ENCODE assay signal across 21 cellular contexts in the genomic region with DNA sequence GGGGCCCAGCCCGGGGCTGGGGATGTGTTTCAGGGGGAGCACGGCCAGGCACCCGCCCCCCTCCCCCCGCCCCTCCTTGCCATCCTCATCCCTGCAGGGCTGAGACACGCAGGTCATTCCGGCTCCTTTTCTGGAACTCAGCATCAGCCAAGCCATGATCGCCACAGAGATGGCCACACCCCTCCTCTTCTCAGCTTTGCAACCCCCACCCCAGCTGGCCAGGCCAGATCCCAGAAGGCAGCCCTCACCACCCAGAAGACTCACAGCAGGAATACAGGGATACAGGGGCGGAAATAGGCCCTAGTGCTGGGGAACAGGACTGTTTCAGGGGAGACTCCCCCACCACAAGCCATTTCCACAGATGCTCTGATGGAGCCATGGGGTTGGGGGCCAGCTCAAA. TPM values are rescaled to one million over a fixed set of nuclear protein-coding genes. Genes with fewer than 3 reads are reported as not detected.
DNase-seq lines count a peak whose midpoint lies in the region; ATAC-seq, FAIRE-seq and TF ChIP-seq lines count a peak whose summit lies in the region.
"Had no signal": no experiment of that assay in that cellular context is flagged by ENCODE, and none has a peak within 500 bp of the region (broad histone marks: within the 10 kb centered on the region; RNA-seq: fewer than 3 reads in every experiment).

No MANE protein-coding gene starts in this region.

- H3K9me3 ChIP-seq in HEK293 (ENCODE audit: control insufficient read depth, insufficient read depth, low read depth, low read length) (no peaks in the 10 kb centered on the region), astrocyte (ENCODE audit: insufficient read depth, low read depth, low read length) (peaks cover 5% of the 10 kb centered on the region), kidney (ENCODE audit: control insufficient read depth in 1 of 2, low read length in 2 of 2) (no peaks in the 10 kb centered on the region), heart left ventricle (no peaks in the 10 kb centered on the region)
- H3K9me3 ChIP-seq: BLaER1, HAP-1 had no signal

- H4K20me1 ChIP-seq in astrocyte (ENCODE audit: insufficient read depth, low read length): peaks cover 17% of the 10 kb centered on the region

- no peak for TF ChIP-seq POLR2A in heart left ventricle (IDR thresholded peaks at IDR 0.05)

- H3K79me2 ChIP-seq in astrocyte (ENCODE audit: insufficient read depth, low read length): no peaks in the 10 kb centered on the region

- H3K4me3 ChIP-seq in HEK293 (ENCODE audit: low read depth, low read length) (no peak overlapping the region), astrocyte (ENCODE audit: insufficient read depth, low read depth, low read length) (no peak overlapping the region), kidney (ENCODE audit: low read length in 2 of 2) (no peak overlapping the region), heart left ventricle (no peak overlapping the region)
- H3K4me3 ChIP-seq: BLaER1, GM12878, HAP-1 had no signal

- no peak overlapping the region for H2AFZ ChIP-seq in astrocyte (ENCODE audit: low read depth, low read length)

- no peak overlapping the region for H3K9ac ChIP-seq in astrocyte (ENCODE audit: low read length)
- no peak overlapping the region for H3K9ac ChIP-seq in kidney (ENCODE audit: low read length in 2 of 2)
- H3K9ac ChIP-seq: BLaER1 had no signal

- no peaks in the 10 kb centered on the region for H3K36me3 Mint-ChIP-seq in astrocyte (ENCODE audit: low read depth, unreplicated experiment)
- H3K36me3 Mint-ChIP-seq: CD14-positive monocyte; CD4-positive, alpha-beta memory T cell; IgD-negative memory B cell had no signal

- H3K36me3 ChIP-seq in HEK293 (ENCODE audit: control insufficient read depth in 2 of 2, insufficient read depth in 1 of 2, low read length in 2 of 2) (no peaks in the 10 kb centered on the region), astrocyte (ENCODE audit: insufficient read depth, low read length) (no peaks in the 10 kb centered on the region), kidney (ENCODE audit: control insufficient read depth in 1 of 2, insufficient read depth in 2 of 2, low read length in 2 of 2) (no peaks in the 10 kb centered on the region), heart left ventricle (no peaks in the 10 kb centered on the region)
- H3K36me3 ChIP-seq: BLaER1, HAP-1 had no signal

- peaks cover 9% of the 10 kb centered on the region for H3K4me1 Mint-ChIP-seq in astrocyte (ENCODE audit: low read depth, unreplicated experiment)
- H3K4me1 Mint-ChIP-seq in stimulated activated naive CD8-positive, alpha-beta T cell treated with anti-CD3 and anti-CD28 coated beads, Interleukin-15, amount 100 ng/mL, for 72 hours: peaks cover 17% of the 10 kb centered on the region

- FAIRE-seq in astrocyte (lab: Jason Lieb, UNC) (no peak), kidney (lab: Jason Lieb, UNC) (no peak)
- FAIRE-seq: GM12878, H1 had no signal

- no peak overlapping the region for H3K4me2 ChIP-seq in astrocyte (ENCODE audit: low read length)
- H3K4me2 ChIP-seq: BLaER1 had no signal

- H3K4me1 ChIP-seq in HEK293 (ENCODE audit: control insufficient read depth, insufficient read depth, low read length) (peaks cover 8% of the 10 kb centered on the region; the same call in 1 of the 2 replicates), astrocyte (ENCODE audit: insufficient read depth, low read length) (no peaks in the 10 kb centered on the region), kidney (ENCODE audit: control insufficient read depth in 1 of 2, insufficient read depth in 1 of 2, low read depth in 1 of 2, low read length in 2 of 2) (peaks cover 0 to 2% of the 10 kb centered on the region in 2 donors), heart left ventricle (peaks cover 0 to 23% (median 16%) of the 10 kb centered on the region in 12 donors)

- ATAC-seq in heart left ventricle (no peak), HG02885 (IDR thresholded peaks at IDR 0.05; ENCODE audit: poor library complexity, unreplicated experiment) (no peak)
- ATAC-seq in stimulated activated naive CD8-positive, alpha-beta T cell treated with anti-CD3 and anti-CD28 coated beads, Interleukin-15, amount 100 ng/mL, for 72 hours: no peak

- H3K9me3 Mint-ChIP-seq in astrocyte (ENCODE audit: unreplicated experiment): no peaks in the 10 kb centered on the region
- H3K9me3 Mint-ChIP-seq in stimulated activated naive CD8-positive, alpha-beta T cell treated with anti-CD3 and anti-CD28 coated beads, Interleukin-15, amount 100 ng/mL, for 72 hours: no peaks in the 10 kb centered on the region
- H3K9me3 Mint-ChIP-seq: CD4-positive, alpha-beta memory T cell; IgD-negative memory B cell had no signal

- POLR2A ChIA-PET in HEK293 (lab: Yijun Ruan, JAX): no interaction called here

- H3K27me3 Mint-ChIP-seq in astrocyte (ENCODE audit: low read depth, unreplicated experiment): peaks cover 42% of the 10 kb centered on the region
- peaks cover 56% of the 10 kb centered on the region for H3K27me3 Mint-ChIP-seq in stimulated activated naive CD8-positive, alpha-beta T cell treated with anti-CD3 and anti-CD28 coated beads, Interleukin-15, amount 100 ng/mL, for 72 hours

- no peak overlapping the region for H3K4me3 Mint-ChIP-seq in astrocyte (ENCODE audit: unreplicated experiment)
- H3K4me3 Mint-ChIP-seq in stimulated activated naive CD8-positive, alpha-beta T cell treated with anti-CD3 and anti-CD28 coated beads, Interleukin-15, amount 100 ng/mL, for 72 hours: no peak overlapping the region

- CTCF ChIA-PET in HEK293 (lab: Yijun Ruan, JAX): interaction anchor here (0.6 to 4.3 kb wide), 15 partner anchors 13 to 326 kb away, joined by 3 to 25 read pairs (median 6); no protein-coding TSS in a partner anchor

- intact Hi-C loops in kidney (cut with DNase I): no loop called here
- intact Hi-C loops in heart left ventricle (cut with DNase I): no loop called here

- no peak for TF ChIP-seq CTCF in HEK293 (tag by site-specific recombination; IDR thresholded peaks at IDR 0.05)
- no peak for TF ChIP-seq CTCF in astrocyte (IDR thresholded peaks at IDR 0.05; ENCODE audit: insufficient read depth, low read depth, low read length)
- no peak for TF ChIP-seq CTCF in kidney (IDR thresholded peaks at IDR 0.05; ENCODE audit: borderline replicate concordance, extremely low read depth, insufficient read depth)
- TF ChIP-seq CTCF in heart left ventricle (IDR thresholded peaks at IDR 0.05): no peak

- H3K27me3 ChIP-seq in astrocyte (ENCODE audit: insufficient read depth, low read length) (peaks cover 17% of the 10 kb centered on the region), heart left ventricle (peaks cover 29 to 63% (median 46%) of the 10 kb centered on the region in 9 donors)

- peak overlapping the region; percentile 34 for H3K27ac Mint-ChIP-seq in astrocyte (ENCODE audit: unreplicated experiment)
- no peak overlapping the region for H3K27ac Mint-ChIP-seq in stimulated activated naive CD8-positive, alpha-beta T cell treated with anti-CD3 and anti-CD28 coated beads, Interleukin-15, amount 100 ng/mL, for 72 hours
- H3K27ac Mint-ChIP-seq: CD14-positive monocyte; CD4-positive, alpha-beta memory T cell; IgD-negative memory B cell had no signal

- 56 to 72% (median 63%) methylated on average over 3 to 8 of the region's 8 CpGs for WGBS in heart left ventricle, 4 donors

- no peak overlapping the region for H3K27ac ChIP-seq in HEK293 (ENCODE audit: extremely low read depth, low read depth, low read length)
- no peak overlapping the region for H3K27ac ChIP-seq in astrocyte (ENCODE audit: low read depth, low read length)
- no peak overlapping the region for H3K27ac ChIP-seq in kidney (ENCODE audit: low read depth in 2 of 2, low read length in 2 of 2)
- no peak overlapping the region for H3K27ac ChIP-seq in heart left ventricle
- H3K27ac ChIP-seq: BLaER1 had no signal

- DNase-seq in NCI-H1694 (lab: John Stamatoyannopoulos, UW) (peak; percentile 27), NCI-H1694 treated with DMSO at 0.1 percent for 48 hours (lab: John Stamatoyannopoulos, UW) (no peak), astrocyte (ENCODE audit: low read depth) (no peak), kidney (peak; percentile 47), heart left ventricle (no peak)
- no peak for DNase-seq in stimulated activated naive CD8-positive, alpha-beta T cell treated with anti-CD3 and anti-CD28 coated beads, Interleukin-15, amount 100 ng/mL, for 72 hours
- DNase-seq: 8988T; CD4-positive, alpha-beta memory T cell; DMS53; DND-41; EL had no signal

TF ChIP-seq in HEK293, 187 proteins besides CTCF, POLR2A, EP300 and RAD21:
- TF ChIP-seq ZNF10 (tag by site-specific recombination; IDR thresholded peaks at IDR 0.05) (no peak), KLF1 (tag by site-specific recombination; IDR thresholded peaks at IDR 0.05) (peak; percentile 34; the same call in 1 of the 2 replicates)

RNA-seq across cellular contexts. Expression of a gene that starts 33.5 kb away (rescaled TPM):
- 98.9 and 107 TPM in 2 replicates for total RNA-seq in astrocyte
- total RNA-seq in kidney: 43.1 TPM
- 21.9 TPM for polyA plus RNA-seq in kidney (ENCODE audit: insufficient read depth, low read depth, low replicate concordance)
- total RNA-seq in heart left ventricle: 10 to 100 TPM; 21.4 to 38.2 (median 22.6) TPM
- 10 to 100 TPM; 14.7 to 20.2 TPM for polyA plus RNA-seq in heart left ventricle

RNA-seq across cellular contexts. Expression of a gene that starts 53.3 kb away (rescaled TPM):
- total RNA-seq in astrocyte: 2.9 and 3.3 TPM in 2 replicates
- total RNA-seq in kidney: 4.0 TPM
- polyA plus RNA-seq in kidney (ENCODE audit: insufficient read depth, low read depth, low replicate concordance): 0.30 TPM
- 1 to 10 TPM in 2 of 9 donors, under 1 TPM in 4, not detected in 3; 0.20 to 5.6 (median 0.50) TPM for total RNA-seq in heart left ventricle
- polyA plus RNA-seq in heart left ventricle: not detected
- total RNA-seq: A673; CD4-positive, alpha-beta memory T cell; GM12878 had no signal
- polyA plus RNA-seq: AG04450; CD14-positive monocyte; CD4-positive, alpha-beta memory T cell; IgD-negative memory B cell had no signal

Comparison
In these comparisons a context has a peak if more than half of its experiments do, and no peak if none do; other contexts are left out.
1. DNase-seq: peak in NCI-H1694 (single experiment) and kidney (single experiment); none in NCI-H1694 treated with DMSO at 0.1 percent for 48 hours (single experiment), astrocyte (single experiment), heart left ventricle (0 of 5) and stimulated activated naive CD8-positive, alpha-beta T cell treated with anti-CD3 and anti-CD28 coated beads, Interleukin-15, amount 100 ng/mL, for 72 hours (0 of 2).